ENCODE assay signal across 26 cellular contexts in the genomic region with DNA sequence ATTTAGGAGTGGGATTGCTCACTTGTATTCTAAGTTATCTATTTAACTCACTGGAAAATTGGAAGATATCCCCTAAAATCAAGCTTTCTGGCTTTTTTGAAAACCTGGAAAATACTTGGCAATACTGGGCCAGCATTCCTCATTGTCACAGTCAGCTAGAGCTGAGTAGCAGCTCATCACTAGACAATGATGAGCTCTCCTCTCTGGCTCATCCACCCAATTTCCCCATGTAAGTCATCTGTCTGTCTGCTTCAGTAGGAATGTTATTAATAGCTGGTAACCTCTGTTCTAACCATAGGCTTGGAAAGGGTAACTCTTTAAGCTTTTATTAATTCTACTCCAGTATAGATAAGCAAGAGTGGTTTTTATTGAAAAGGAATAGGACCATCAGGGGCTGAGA.
"Had no signal": no experiment of that assay in that cellular context is flagged by ENCODE, and none has a peak within 500 bp of the region (broad histone marks: within the 10 kb centered on the region; RNA-seq: fewer than 3 reads in every experiment).

No MANE protein-coding gene starts in this region.

- H3K4me1 ChIP-seq: esophagus squamous epithelium, gastrocnemius medialis, parathyroid adenoma, right lobe of liver, thyroid gland, vagina had no signal

- DNase-seq: dermis blood vessel endothelial cell; effector memory CD4-positive, alpha-beta T cell; erythroblast; esophagus squamous epithelium; gastrocnemius medialis; head of caudate nucleus; natural killer cell; right lobe of liver; stimulated activated CD4-positive, alpha-beta T cell treated with anti-CD3 and anti-CD28 coated beads, Interleukin-12 subunit alpha, Interleukin-12 subunit beta, amount 100 ng/mL, for 4 hours; stimulated activated CD4-positive, alpha-beta T cell treated with anti-CD3 and anti-CD28 coated beads, Interleukin-2, amount 100 ng/mL, for 24 hours; stimulated activated CD4-positive, alpha-beta T cell treated with anti-CD3 and anti-CD28 coated beads, Interleukin-4, amount 100 ng/mL, for 24 hours; stimulated activated naive CD4-positive, alpha-beta T cell treated with Interleukin-2 at 50 U/mL for 16 hours; stomach; thyroid gland; trophoblast cell had no signal

- H3K4me3 ChIP-seq: coronary artery, esophagus squamous epithelium, gastrocnemius medialis, lung, right lobe of liver, smooth muscle cell, stomach, thyroid gland, vagina had no signal

- H3K4me2 ChIP-seq: smooth muscle cell had no signal

- H3K79me2 ChIP-seq: parathyroid adenoma had no signal

- H3K27me3 ChIP-seq: esophagus squamous epithelium, gastrocnemius medialis, right lobe of liver, stomach, thyroid gland, vagina had no signal

- H3K36me3 ChIP-seq: esophagus squamous epithelium, gastrocnemius medialis, right lobe of liver, stomach, thyroid gland, vagina had no signal

- H3K27ac Mint-ChIP-seq: memory B cell; natural killer cell; progenitor cell of endocrine pancreas; stimulated activated effector memory CD8-positive, alpha-beta T cell treated with anti-CD3 and anti-CD28 coated beads, Interleukin-12 subunit alpha, Interleukin-12 subunit beta, amount 100 ng/mL, for 72 hours had no signal

- H3K4me3 Mint-ChIP-seq: memory B cell; natural killer cell; stimulated activated effector memory CD8-positive, alpha-beta T cell treated with anti-CD3 and anti-CD28 coated beads, Interleukin-12 subunit alpha, Interleukin-12 subunit beta, amount 100 ng/mL, for 72 hours had no signal

- H3K4me1 Mint-ChIP-seq: memory B cell; natural killer cell; stimulated activated effector memory CD8-positive, alpha-beta T cell treated with anti-CD3 and anti-CD28 coated beads, Interleukin-12 subunit alpha, Interleukin-12 subunit beta, amount 100 ng/mL, for 72 hours had no signal

- H3K9me3 Mint-ChIP-seq: memory B cell; natural killer cell; stimulated activated effector memory CD8-positive, alpha-beta T cell treated with anti-CD3 and anti-CD28 coated beads, Interleukin-12 subunit alpha, Interleukin-12 subunit beta, amount 100 ng/mL, for 72 hours had no signal

- H2AFZ ChIP-seq: parathyroid adenoma had no signal

- FAIRE-seq: endothelial cell of umbilical vein, keratinocyte had no signal

- H3K27ac ChIP-seq: coronary artery, esophagus squamous epithelium, gastrocnemius medialis, parathyroid adenoma, right lobe of liver, stomach, thyroid gland, vagina had no signal

- H3K9ac ChIP-seq: parathyroid adenoma had no signal

- H3K36me3 Mint-ChIP-seq: memory B cell; natural killer cell; stimulated activated effector memory CD8-positive, alpha-beta T cell treated with anti-CD3 and anti-CD28 coated beads, Interleukin-12 subunit alpha, Interleukin-12 subunit beta, amount 100 ng/mL, for 72 hours had no signal

- ATAC-seq: gastrocnemius medialis; left lobe of liver; natural killer cell; right lobe of liver; stimulated activated effector memory CD8-positive, alpha-beta T cell treated with anti-CD3 and anti-CD28 coated beads, Interleukin-12 subunit alpha, Interleukin-12 subunit beta, amount 100 ng/mL, for 72 hours had no signal

- H3K9me3 ChIP-seq: esophagus squamous epithelium, gastrocnemius medialis, right lobe of liver, stomach, thyroid gland, vagina had no signal
